ENCODE assay signal across 10 cellular contexts in the genomic region with DNA sequence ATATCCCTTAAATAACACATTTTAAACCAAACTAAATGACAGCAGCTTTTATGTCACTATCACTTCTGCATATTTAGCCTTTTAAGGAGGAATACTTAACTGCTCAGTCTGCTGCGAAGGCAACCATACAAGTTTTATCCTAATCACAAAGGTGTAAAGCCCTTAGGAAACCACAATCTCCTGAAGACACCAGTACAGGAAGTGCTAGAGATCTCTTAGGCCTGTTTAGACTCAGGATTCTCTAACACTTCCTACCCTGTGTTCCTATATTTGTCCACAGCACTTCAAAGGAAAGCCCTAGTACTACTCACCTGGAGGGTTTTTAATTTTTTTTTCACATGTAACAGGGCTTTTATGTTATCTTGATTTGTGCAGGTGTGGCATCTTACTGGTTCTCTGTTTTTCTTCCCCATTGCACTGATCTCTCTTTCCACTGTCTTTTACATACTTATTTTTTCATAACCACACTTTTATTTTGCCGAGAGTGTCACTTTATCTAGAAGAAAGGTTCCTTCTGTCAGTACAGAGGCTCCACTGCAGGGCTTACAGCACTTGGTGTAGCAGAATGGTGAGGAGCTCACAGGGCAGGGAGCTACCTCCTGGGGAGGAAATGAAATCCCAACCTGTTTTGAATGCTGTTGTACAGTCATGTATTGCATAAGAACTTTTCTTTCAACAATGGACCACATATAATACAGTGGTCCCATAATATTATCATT.
DNase-seq lines count a peak whose midpoint lies in the region; ATAC-seq and TF ChIP-seq lines count a peak whose summit lies in the region.
"Had no signal": no experiment of that assay in that cellular context is flagged by ENCODE, and none has a peak within 500 bp of the region (broad histone marks: within the 10 kb centered on the region; RNA-seq: fewer than 3 reads in every experiment).

No MANE protein-coding gene starts in this region.

- no peaks in the 10 kb centered on the region for H3K79me2 ChIP-seq in DOHH2 (ENCODE audit: control insufficient read depth, low read length)
- H3K79me2 ChIP-seq in PC-9 (ENCODE audit: low read depth), result no peaks in the 10 kb centered on the region

- H3K4me3 ChIP-seq in DOHH2 (ENCODE audit: low read length) (no peak overlapping the region), PC-9 (no peak overlapping the region), lower lobe of right lung (no peak overlapping the region)

- CTCF ChIA-PET in PC-9 (lab: Charles Lee), result no interaction called here

- H3K36me3 ChIP-seq in DOHH2 (ENCODE audit: control insufficient read depth, low read length) (no peaks in the 10 kb centered on the region), PC-9 (ENCODE audit: low read depth) (no peaks in the 10 kb centered on the region), lower lobe of right lung (no peaks in the 10 kb centered on the region)
- H3K36me3 ChIP-seq: neutrophil had no signal

- no peak for DNase-seq in PC-9
- no peak for DNase-seq in lower lobe of right lung
- no peak for DNase-seq in 8988T
- no peak for DNase-seq in NCI-H446 (lab: John Stamatoyannopoulos, UW)
- DNase-seq: NCI-H1694 treated with DMSO at 0.1 percent for 48 hours had no signal

- H3K9me2 ChIP-seq in DOHH2 (replicated peaks; ENCODE audit: control insufficient read depth, low read length), result no peaks in the 10 kb centered on the region
- H3K9me2 ChIP-seq in PC-9 (ENCODE audit: insufficient read depth), result no peaks in the 10 kb centered on the region

- no TSS peak for BruUV-seq in PC-9 (replicated peaks; lab: Mats Ljungman, UMichigan)

- H4K20me1 ChIP-seq in DOHH2 (ENCODE audit: control insufficient read depth, insufficient read depth, low read depth, low read length), result no peaks in the 10 kb centered on the region
- H4K20me1 ChIP-seq in PC-9 (ENCODE audit: insufficient read depth), result no peaks in the 10 kb centered on the region

- ATAC-seq in GM21423 (IDR thresholded peaks at IDR 0.05; ENCODE audit: unreplicated experiment) (peak; percentile 61), lower lobe of right lung (peak; percentile 26 to 62), HG03280 (IDR thresholded peaks at IDR 0.05; ENCODE audit: unreplicated experiment) (no peak), HG03135 (IDR thresholded peaks at IDR 0.05; ENCODE audit: unreplicated experiment) (no peak)

- TF ChIP-seq CTCF in DOHH2 (IDR thresholded peaks at IDR 0.05; ENCODE audit: low read depth, low read length, poor library complexity, severe bottlenecking) (no peak), PC-9 (conservative IDR thresholded peaks at IDR 0.05) (no peak), lower lobe of right lung (IDR thresholded peaks at IDR 0.05) (no peak)

- intact Hi-C loops in PC-9 (cut with micrococcal nuclease; ENCODE audit: unreplicated experiment) (no loop called here), lower lobe of right lung (cut with DNase I) (no loop called here)

- no peaks in the 10 kb centered on the region for H3K9me3 ChIP-seq in DOHH2 (ENCODE audit: control insufficient read depth, insufficient read depth, low read length)
- no peaks in the 10 kb centered on the region for H3K9me3 ChIP-seq in PC-9 (ENCODE audit: insufficient read depth, low read depth)
- no peaks in the 10 kb centered on the region for H3K9me3 ChIP-seq in lower lobe of right lung
- H3K9me3 ChIP-seq: neutrophil had no signal

- peak overlapping the region; percentile 0; the same call in 1 of the 2 replicates for H3K4me2 ChIP-seq in DOHH2 (ENCODE audit: low read length)
- H3K4me2 ChIP-seq in PC-9, result no peak overlapping the region

- no peaks in the 10 kb centered on the region for H3F3A ChIP-seq in DOHH2 (ENCODE audit: control insufficient read depth, insufficient read depth)
- no peaks in the 10 kb centered on the region for H3F3A ChIP-seq in PC-9 (ENCODE audit: insufficient read depth, low read depth)

- POLR2A ChIA-PET in PC-9 (lab: Charles Lee; ENCODE audit: unreplicated experiment), result no interaction called here

- H3K4me1 ChIP-seq in DOHH2 (ENCODE audit: control insufficient read depth, low read length), result peaks cover 10% of the 10 kb centered on the region
- H3K4me1 ChIP-seq in PC-9 (replicated peaks; ENCODE audit: insufficient read depth), result no peaks in the 10 kb centered on the region
- H3K4me1 ChIP-seq in lower lobe of right lung, result no peaks in the 10 kb centered on the region

- H2AFZ ChIP-seq in PC-9, result 0 out of 2 replicates have a peak overlapping the region, but pooled peaks have one; percentile 27

- H3K27ac ChIP-seq in DOHH2 (ENCODE audit: low read depth, low read length), result no peak overlapping the region
- H3K27ac ChIP-seq in PC-9, result no peak overlapping the region
- no peak overlapping the region for H3K27ac ChIP-seq in lower lobe of right lung
- H3K27ac ChIP-seq: neutrophil had no signal

- no peaks in the 10 kb centered on the region for H3K27me3 ChIP-seq in DOHH2 (ENCODE audit: control insufficient read depth, low read length)
- no peaks in the 10 kb centered on the region for H3K27me3 ChIP-seq in PC-9 (ENCODE audit: insufficient read depth, low read depth)
- no peaks in the 10 kb centered on the region for H3K27me3 ChIP-seq in lower lobe of right lung (ENCODE audit: low read depth)
- H3K27me3 ChIP-seq: neutrophil had no signal

Comparison
In these comparisons a context has a peak if more than half of its experiments do, and no peak if none do; other contexts are left out.
1. ATAC-seq: peak in GM21423 (single experiment) and lower lobe of right lung (2 of 2); none in HG03280 (single experiment) and HG03135 (single experiment).